19 cellular contexts compared by ENCODE assay signal in genomic region chr16:80985611-80986010, GRCh38.
"Had no signal": no experiment of that assay in that cellular context is flagged by ENCODE, and none has a peak within 500 bp of the region (broad histone marks: within the 10 kb centered on the region; RNA-seq: fewer than 3 reads in every experiment).

No MANE protein-coding gene starts in this region.

- H3K27ac ChIP-seq: brain microvascular endothelial cell, coronary artery, epithelial cell of prostate, gastrocnemius medialis, heart left ventricle, lower lobe of right lung, pancreas, transverse colon had no signal

- H3K27ac Mint-ChIP-seq: activated CD4-positive, alpha-beta memory T cell treated with anti-CD3 and anti-CD28 coated beads, Interleukin-2, amount 10 ng/mL, durations not matched to agents 7 days and 5 days; activated naive CD8-positive, alpha-beta T cell treated with anti-CD3 and anti-CD28 coated beads for 36 hours; stimulated activated memory B cell treated with anti-CD40 and anti-IgM and Interleukin-4, amounts not matched to agents 10 μg/mL and 1 μg/mL and 100 μg/mL, for 72 hours; T-cell had no signal

- H3K36me3 ChIP-seq: brain microvascular endothelial cell, gastrocnemius medialis, pancreas, transverse colon had no signal

- H3K27me3 Mint-ChIP-seq: activated CD4-positive, alpha-beta memory T cell treated with anti-CD3 and anti-CD28 coated beads, Interleukin-2, amount 10 ng/mL, durations not matched to agents 7 days and 5 days; activated naive CD8-positive, alpha-beta T cell treated with anti-CD3 and anti-CD28 coated beads for 36 hours; central memory CD8-positive, alpha-beta T cell; naive B cell; stimulated activated memory B cell treated with anti-CD40 and anti-IgM and Interleukin-4, amounts not matched to agents 10 μg/mL and 1 μg/mL and 100 μg/mL, for 72 hours; T-cell had no signal

- DNase-seq: activated CD4-positive, alpha-beta memory T cell treated with anti-CD3 and anti-CD28 coated beads, Interleukin-2, amount 10 ng/mL, durations not matched to agents 7 days and 5 days; activated gamma-delta T cell; activated naive CD8-positive, alpha-beta T cell treated with anti-CD3 and anti-CD28 coated beads for 36 hours; activated T-cell treated with anti-CD3 and anti-CD28 coated beads, Interleukin-2, amount 50 U/mL, for 4 hours; brain microvascular endothelial cell; effector CD8-positive, alpha-beta T cell; gastrocnemius medialis; heart left ventricle; left cardiac atrium; lower lobe of right lung; naive B cell; pancreas; T-cell; T1000; transverse colon had no signal

- H3K4me1 ChIP-seq: lower lobe of right lung had no signal

- ATAC-seq: activated T-cell treated with anti-CD3 and anti-CD28 coated beads, Interleukin-2, amount 50 U/mL, for 4 hours; gastrocnemius medialis; heart left ventricle; left cardiac atrium; lower lobe of right lung; pancreas; stimulated activated memory B cell treated with anti-CD40 and anti-IgM and Interleukin-4, amounts not matched to agents 10 μg/mL and 1 μg/mL and 100 μg/mL, for 72 hours; T-cell had no signal

- H3K27me3 ChIP-seq: brain microvascular endothelial cell, gastrocnemius medialis, heart left ventricle, pancreas, transverse colon had no signal

- H3K9me3 ChIP-seq: gastrocnemius medialis, heart left ventricle, lower lobe of right lung, pancreas, transverse colon had no signal

- H3K4me3 ChIP-seq: coronary artery, gastrocnemius medialis, heart left ventricle, lower lobe of right lung, pancreas, transverse colon had no signal

- H3K4me3 Mint-ChIP-seq: activated CD4-positive, alpha-beta memory T cell treated with anti-CD3 and anti-CD28 coated beads, Interleukin-2, amount 10 ng/mL, durations not matched to agents 7 days and 5 days; activated naive CD8-positive, alpha-beta T cell treated with anti-CD3 and anti-CD28 coated beads for 36 hours; activated T-cell treated with anti-CD3 and anti-CD28 coated beads, Interleukin-2, amount 50 U/mL, for 4 hours; central memory CD8-positive, alpha-beta T cell; naive B cell; stimulated activated memory B cell treated with anti-CD40 and anti-IgM and Interleukin-4, amounts not matched to agents 10 μg/mL and 1 μg/mL and 100 μg/mL, for 72 hours; T-cell had no signal

- H3K9me3 Mint-ChIP-seq: activated CD4-positive, alpha-beta memory T cell treated with anti-CD3 and anti-CD28 coated beads, Interleukin-2, amount 10 ng/mL, durations not matched to agents 7 days and 5 days; activated naive CD8-positive, alpha-beta T cell treated with anti-CD3 and anti-CD28 coated beads for 36 hours; activated T-cell treated with anti-CD3 and anti-CD28 coated beads, Interleukin-2, amount 50 U/mL, for 4 hours; central memory CD8-positive, alpha-beta T cell; naive B cell; stimulated activated memory B cell treated with anti-CD40 and anti-IgM and Interleukin-4, amounts not matched to agents 10 μg/mL and 1 μg/mL and 100 μg/mL, for 72 hours; T-cell had no signal
